In the genomic region with DNA sequence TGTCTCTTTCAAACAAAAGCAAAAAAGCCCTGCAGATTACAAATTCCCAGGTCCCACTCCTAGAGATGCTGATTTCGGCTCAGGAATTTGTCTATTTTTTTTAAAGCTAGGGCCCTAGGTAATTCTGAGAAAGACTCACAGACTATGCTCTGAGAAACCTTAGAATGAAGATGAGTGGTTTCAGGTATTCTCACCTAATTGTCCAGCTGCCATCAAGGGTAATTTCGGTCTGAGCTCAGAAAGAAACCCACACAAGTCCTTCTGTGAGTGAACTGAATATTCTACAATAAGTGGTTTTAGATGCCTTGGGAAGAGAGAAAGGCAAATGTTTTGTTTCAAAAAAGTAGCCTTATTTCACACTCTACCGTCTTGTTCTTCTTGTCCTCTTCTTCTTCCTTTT, we compare ENCODE assay signal across 30 cellular contexts. TPM values are rescaled to one million over a fixed set of nuclear protein-coding genes. Genes with fewer than 3 reads are reported as not detected.
"Had no signal": no experiment of that assay in that cellular context is flagged by ENCODE, and none has a peak within 500 bp of the region (broad histone marks: within the 10 kb centered on the region; RNA-seq: fewer than 3 reads in every experiment).

No MANE protein-coding gene starts in this region.

- H3K9me3 ChIP-seq: esophagus muscularis mucosa, gastroesophageal sphincter, heart left ventricle, mucosa of descending colon, right lobe of liver, stomach, testis, tibial artery had no signal

- H3K36me3 ChIP-seq: esophagus muscularis mucosa, gastroesophageal sphincter, heart left ventricle, neural progenitor cell, right lobe of liver, stomach, tibial artery had no signal

- H3K79me2 ChIP-seq: hepatocyte, parathyroid adenoma had no signal

- FAIRE-seq: kidney had no signal

- DNase-seq: cortex of kidney; effector CD4-positive, alpha-beta T cell; foreskin keratinocyte; heart left ventricle; kidney; mesenchymal stem cell; mucosa of descending colon; naive B cell; right lobe of liver; stimulated activated CD4-positive, alpha-beta T cell treated with anti-CD3 and anti-CD28 coated beads, Interleukin-12 subunit alpha, Interleukin-12 subunit beta, amount 100 ng/mL, for 4 hours; stimulated activated CD4-positive, alpha-beta T cell treated with anti-CD3 and anti-CD28 coated beads, Interleukin-2, amount 100 ng/mL, for 24 hours; stimulated activated CD4-positive, alpha-beta T cell treated with anti-CD3 and anti-CD28 coated beads, Interleukin-4, amount 100 ng/mL, for 24 hours; stimulated activated naive CD4-positive, alpha-beta T cell treated with Interleukin-2 at 50 U/mL for 16 hours; stomach; testis; tibial artery had no signal

- H3K4me3 ChIP-seq: esophagus muscularis mucosa, gastroesophageal sphincter, heart left ventricle, hepatocyte, mucosa of descending colon, neural progenitor cell, right lobe of liver, smooth muscle cell, stomach, testis, tibial artery had no signal

- H3K27me3 ChIP-seq: esophagus muscularis mucosa, gastroesophageal sphincter, neural progenitor cell, right lobe of liver, stomach, testis, tibial artery had no signal

- H2AFZ ChIP-seq: hepatocyte, neural progenitor cell, parathyroid adenoma had no signal

- H3K9ac ChIP-seq: neural progenitor cell, parathyroid adenoma had no signal

- ATAC-seq: foreskin keratinocyte; gastroesophageal sphincter; heart left ventricle; left lobe of liver; mucosa of descending colon; right lobe of liver; stimulated activated effector memory CD8-positive, alpha-beta T cell treated with anti-CD3 and anti-CD28 coated beads, Interleukin-12 subunit alpha, Interleukin-12 subunit beta, amount 100 ng/mL, for 72 hours had no signal

- H3K4me2 ChIP-seq: hepatocyte, neural progenitor cell, smooth muscle cell had no signal

- H3K4me1 ChIP-seq: foreskin keratinocyte, heart left ventricle, neural progenitor cell, parathyroid adenoma, right lobe of liver, testis, tibial artery had no signal

- H3K27ac ChIP-seq: epithelial cell of prostate, esophagus muscularis mucosa, foreskin keratinocyte, gastroesophageal sphincter, heart left ventricle, hepatocyte, neural progenitor cell, parathyroid adenoma, right lobe of liver, stomach, testis, tibial artery had no signal

RNA-seq across cellular contexts. Expression of a gene that starts 56.7 kb away (rescaled TPM):
- total RNA-seq: dermis microvascular lymphatic vessel endothelial cell, esophagus muscularis mucosa, fibroblast of lung, foreskin keratinocyte, heart left ventricle, left lobe of liver, lung microvascular endothelial cell, mesothelial cell of epicardium, progenitor cell of endocrine pancreas, right lobe of liver, smooth muscle cell had no signal
- polyA plus RNA-seq: fibroblast of lung, foreskin keratinocyte, heart left ventricle, hepatocyte, smooth muscle cell had no signal
